Comparison of ENCODE assay signal across 13 cellular contexts in the genomic region with DNA sequence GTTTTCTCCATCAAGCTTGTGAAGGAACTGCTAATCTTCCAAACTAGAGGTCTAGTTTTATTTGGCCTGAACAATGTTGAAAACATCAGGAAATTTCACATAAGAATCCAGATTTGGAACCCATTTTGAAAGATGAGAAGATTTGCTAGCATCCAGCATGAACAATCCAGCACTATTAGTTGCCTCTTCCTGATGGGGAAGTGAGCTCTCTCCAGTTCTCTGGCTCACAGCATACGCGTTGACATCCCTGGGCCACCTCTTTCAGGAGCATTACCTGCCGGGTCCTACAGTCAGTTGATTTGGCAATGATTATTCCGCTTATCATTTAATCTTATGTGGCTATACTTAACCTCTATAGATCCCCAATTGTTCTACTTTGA. TPM values are rescaled to one million over a fixed set of nuclear protein-coding genes. Genes with fewer than 3 reads are reported as not detected.
A peak's percentile ranks its signal among the peaks of the same experiment; 100 is the strongest.
DNase-seq lines count a peak whose midpoint lies in the region; ATAC-seq and TF ChIP-seq lines count a peak whose summit lies in the region.
"Had no signal": no experiment of that assay in that cellular context is flagged by ENCODE, and none has a peak within 500 bp of the region (broad histone marks: within the 10 kb centered on the region; RNA-seq: fewer than 3 reads in every experiment).

No MANE protein-coding gene starts in this region.

- H2AK5ac ChIP-seq in trophoblast cell (ENCODE audit: low read length) = no peak overlapping the region

- H3K23ac ChIP-seq in trophoblast cell (ENCODE audit: low read length) = no peak overlapping the region

- no peak overlapping the region for H2AFZ ChIP-seq in trophoblast cell (ENCODE audit: insufficient read depth, low read length, poor library complexity)

- TF ChIP-seq CTCF in endodermal cell (conservative IDR thresholded peaks at IDR 0.05) = no peak

- H4K91ac ChIP-seq in trophoblast cell (ENCODE audit: low read depth, low read length) = no peak overlapping the region

- H3K79me1 ChIP-seq in trophoblast cell (ENCODE audit: low read length) = peaks cover 16% of the 10 kb centered on the region

- no peak overlapping the region for H3K18ac ChIP-seq in trophoblast cell (ENCODE audit: low read length)

- H2BK12ac ChIP-seq in trophoblast cell (ENCODE audit: low read length) = peak overlapping the region; percentile 2

- no peaks in the 10 kb centered on the region for H3K9me3 Mint-ChIP-seq in endodermal cell
- H3K9me3 Mint-ChIP-seq: activated naive CD8-positive, alpha-beta T cell treated with anti-CD3 and anti-CD28 coated beads, Interleukin-2, amount 10 ng/mL, durations not matched to agents 7 days and 5 days had no signal

- 73 to 88% methylated on average over 4 of the region's 4 CpGs for WGBS in endodermal cell (ENCODE audit: insufficient coverage in 1 of 2, insufficient read length in 1 of 2), 2 experiments
- no CpG with 5 or more reads among the region's 4 CpGs for WGBS in trophoblast cell (ENCODE audit: extremely low coverage, insufficient coverage, insufficient read length)

- H3K9me3 ChIP-seq in MG63 (no peaks in the 10 kb centered on the region), endodermal cell (ENCODE audit: control insufficient read depth, low read length) (no peaks in the 10 kb centered on the region), trophoblast cell (ENCODE audit: insufficient read depth, low read depth, low read length) (no peaks in the 10 kb centered on the region)
- H3K9me3 ChIP-seq: right atrium auricular region had no signal

- H3K4me1 ChIP-seq in endodermal cell (ENCODE audit: control insufficient read depth, insufficient read depth, low read length) (peaks cover 10% of the 10 kb centered on the region), trophoblast cell (ENCODE audit: control insufficient read depth in 1 of 2, insufficient read depth in 2 of 2, low read length in 2 of 2) (peaks cover 21 to 25% of the 10 kb centered on the region in 2 experiments)
- H3K4me1 ChIP-seq: right atrium auricular region had no signal

- H2BK5ac ChIP-seq in trophoblast cell (ENCODE audit: low read depth, low read length, poor library complexity) = peak overlapping the region; percentile 29

- peaks cover 37% of the 10 kb centered on the region for H3K4me1 Mint-ChIP-seq in endodermal cell

- no peaks in the 10 kb centered on the region for H3K36me3 Mint-ChIP-seq in endodermal cell (ENCODE audit: low read depth)

- H4K8ac ChIP-seq in trophoblast cell (ENCODE audit: low read depth, low read length) = no peak overlapping the region

- H3K27me3 ChIP-seq in MG63 = no peaks in the 10 kb centered on the region
- H3K27me3 ChIP-seq in endodermal cell (ENCODE audit: control insufficient read depth, insufficient read depth, low read length, poor library complexity, severe bottlenecking) = no peaks in the 10 kb centered on the region
- H3K27me3 ChIP-seq in trophoblast cell (ENCODE audit: insufficient read depth, low read length) = no peaks in the 10 kb centered on the region
- H3K27me3 ChIP-seq: right atrium auricular region had no signal

- DNase-seq in EH (ENCODE audit: low read depth) = peak; percentile 29
- peak; percentile 9 for DNase-seq in MG63
- no peak for DNase-seq in endodermal cell
- no peak for DNase-seq in trophoblast cell
- DNase-seq in NCI-H82 treated with DMSO at 0.1 percent for 48 hours (lab: John Stamatoyannopoulos, UW; ENCODE audit: unreplicated experiment) = no peak
- DNase-seq: activated CD4-positive, alpha-beta T cell treated with anti-CD3 and anti-CD28 coated beads for 1 hour; activated naive CD8-positive, alpha-beta T cell treated with anti-CD3 and anti-CD28 coated beads, Interleukin-2, amount 10 ng/mL, durations not matched to agents 7 days and 5 days; COR-L47; NCI-H2107 had no signal

- no peak overlapping the region for H3K4me3 ChIP-seq in MG63
- H3K4me3 ChIP-seq in endodermal cell (ENCODE audit: low read length) = peak overlapping the region; percentile 44
- no peak overlapping the region for H3K4me3 ChIP-seq in trophoblast cell (ENCODE audit: low read depth, low read length)
- H3K4me3 ChIP-seq: right atrium auricular region had no signal

- no peak overlapping the region for H3K4me3 Mint-ChIP-seq in endodermal cell
- H3K4me3 Mint-ChIP-seq: activated naive CD8-positive, alpha-beta T cell treated with anti-CD3 and anti-CD28 coated beads, Interleukin-2, amount 10 ng/mL, durations not matched to agents 7 days and 5 days had no signal

- peak overlapping the region; percentile 38 for H3K4me2 ChIP-seq in trophoblast cell (ENCODE audit: low read length)

- H4K12ac ChIP-seq in trophoblast cell (ENCODE audit: low read depth, low read length) = no peak overlapping the region

- H3K27me3 Mint-ChIP-seq in endodermal cell (ENCODE audit: insufficient read depth) = no peaks in the 10 kb centered on the region

- H3K36me3 ChIP-seq in MG63 (no peaks in the 10 kb centered on the region), endodermal cell (ENCODE audit: control insufficient read depth, insufficient read depth, low read length) (no peaks in the 10 kb centered on the region), trophoblast cell (ENCODE audit: control insufficient read depth in 1 of 2, insufficient read depth in 2 of 2, low read length in 2 of 2) (peaks cover 3 to 4% of the 10 kb centered on the region in 2 experiments)
- H3K36me3 ChIP-seq: right atrium auricular region had no signal

- no peak overlapping the region for H3K14ac ChIP-seq in trophoblast cell (ENCODE audit: low read length)

- no peak for ATAC-seq in HG02981 (IDR thresholded peaks at IDR 0.05; ENCODE audit: unreplicated experiment)
- no peak for ATAC-seq in HG03571 (IDR thresholded peaks at IDR 0.05; ENCODE audit: unreplicated experiment)

- no peak overlapping the region for H3K9ac ChIP-seq in endodermal cell (ENCODE audit: extremely low read depth, low read length, poor library complexity, severe bottlenecking)
- no peak overlapping the region for H3K9ac ChIP-seq in trophoblast cell (ENCODE audit: low read length)

- no peak overlapping the region for H3K27ac ChIP-seq in endodermal cell (ENCODE audit: low read depth, low read length)
- peak overlapping the region; percentile 94 for H3K27ac ChIP-seq in trophoblast cell (ENCODE audit: low read depth, low read length)
- H3K27ac ChIP-seq: right atrium auricular region had no signal

- H3K4ac ChIP-seq in trophoblast cell (ENCODE audit: low read depth, low read length) = no peak overlapping the region

- peaks cover 7% of the 10 kb centered on the region for H3K79me2 ChIP-seq in trophoblast cell (ENCODE audit: control insufficient read depth, insufficient read depth, low read length, poor library complexity)

- H2BK120ac ChIP-seq in trophoblast cell (ENCODE audit: insufficient read depth, low read length, poor library complexity) = no peak overlapping the region

- peak overlapping the region; percentile 93 for H3K27ac Mint-ChIP-seq in endodermal cell
- H3K27ac Mint-ChIP-seq: activated naive CD8-positive, alpha-beta T cell treated with anti-CD3 and anti-CD28 coated beads, Interleukin-2, amount 10 ng/mL, durations not matched to agents 7 days and 5 days had no signal

RNA-seq across cellular contexts. Expression of gene GPR87, which starts 10.9 kb away (rescaled TPM):
- total RNA-seq in MG63 (2014; rRNA removed; shearing (Covaris generic); ENCODE audit: low replicate concordance) = 0.23 TPM in 1 of 2 replicates, not detected in the other
- not detected for total RNA-seq in endodermal cell
- 0.14 TPM for polyA plus RNA-seq in endodermal cell (2013, experiment 1 of 2)
- polyA plus RNA-seq in endodermal cell (2013, experiment 2 of 2) = 0.29 TPM
- polyA plus RNA-seq in trophoblast cell (2013) = 22.8 and 24.0 TPM in 2 replicates
- total RNA-seq: activated naive CD8-positive, alpha-beta T cell treated with anti-CD3 and anti-CD28 coated beads, Interleukin-2, amount 10 ng/mL, durations not matched to agents 7 days and 5 days; right atrium auricular region; subcutaneous adipose tissue had no signal

RNA-seq across cellular contexts. Expression of gene P2RY13, which starts 23.6 kb away (rescaled TPM):
- total RNA-seq in MG63 (2014; rRNA removed; shearing (Covaris generic); ENCODE audit: low replicate concordance) = not detected in 2 replicates
- not detected for total RNA-seq in endodermal cell
- polyA plus RNA-seq in endodermal cell (2013, experiment 1 of 2) = not detected
- not detected for polyA plus RNA-seq in endodermal cell (2013, experiment 2 of 2)
- polyA plus RNA-seq in trophoblast cell (2013) = not detected in 2 replicates
- total RNA-seq: activated naive CD8-positive, alpha-beta T cell treated with anti-CD3 and anti-CD28 coated beads, Interleukin-2, amount 10 ng/mL, durations not matched to agents 7 days and 5 days had no signal

RNA-seq across cellular contexts. Expression of gene P2RY14, which starts 27.4 kb away (rescaled TPM):
- total RNA-seq in MG63 (2014; rRNA removed; shearing (Covaris generic); ENCODE audit: low replicate concordance) = not detected in 2 replicates
- not detected for total RNA-seq in endodermal cell
- not detected for polyA plus RNA-seq in endodermal cell (2013, experiment 1 of 2)
- polyA plus RNA-seq in endodermal cell (2013, experiment 2 of 2) = not detected
- not detected in 2 replicates for polyA plus RNA-seq in trophoblast cell (2013)

Comparison
In these comparisons a context has a peak if more than half of its experiments do, and no peak if none do; other contexts are left out.
1. DNase-seq: peak in EH (single experiment) and MG63 (single experiment); none in endodermal cell (single experiment), trophoblast cell (0 of 2) and NCI-H82 treated with DMSO at 0.1 percent for 48 hours (single experiment).